Comparison of ENCODE assay signal across 12 cellular contexts in the genomic region with DNA sequence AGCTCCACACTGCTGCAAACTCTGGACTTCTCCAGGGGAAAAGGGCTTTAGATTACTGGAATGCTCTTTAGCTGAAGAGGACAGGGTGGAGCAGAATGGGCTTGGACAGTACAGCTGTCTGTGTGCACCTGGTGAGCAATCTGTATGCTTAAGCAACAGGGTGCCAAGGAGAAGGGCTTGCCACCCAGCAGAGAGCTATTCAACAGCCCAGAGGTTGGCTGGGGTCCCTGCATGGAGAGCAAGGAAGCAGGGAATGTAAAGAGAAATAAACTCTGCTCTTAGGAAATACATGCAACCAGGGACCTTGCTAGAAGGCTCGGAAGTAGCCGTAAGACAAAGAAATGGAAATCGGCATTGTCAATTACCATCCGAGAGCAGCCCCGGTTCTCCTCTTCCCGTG. TPM values are rescaled to one million over a fixed set of nuclear protein-coding genes. Genes with fewer than 3 reads are reported as not detected.
A peak's percentile ranks its signal among the peaks of the same experiment; 100 is the strongest.
DNase-seq lines count a peak whose midpoint lies in the region; ATAC-seq and TF ChIP-seq lines count a peak whose summit lies in the region.
"Had no signal": no experiment of that assay in that cellular context is flagged by ENCODE, and none has a peak within 500 bp of the region (broad histone marks: within the 10 kb centered on the region; RNA-seq: fewer than 3 reads in every experiment).

No MANE protein-coding gene starts in this region.

- H3K9me3 ChIP-seq in lung (ENCODE audit: control insufficient read depth in 2 of 2, insufficient read depth in 1 of 2, low read length in 1 of 2) = peaks cover 0 to 1% of the 10 kb centered on the region in 2 donors

- H3K56ac ChIP-seq in mesendoderm (ENCODE audit: low read length) = no peak overlapping the region

- H3K4me3 ChIP-seq in lung (no peak overlapping the region), mesendoderm (ENCODE audit: low read length) (no peak overlapping the region)

- H2BK15ac ChIP-seq in mesendoderm (replicated peaks; ENCODE audit: low read depth) = no peak overlapping the region

- H3K27me3 ChIP-seq in lung (ENCODE audit: control insufficient read depth, insufficient read depth) (no peaks in the 10 kb centered on the region), mesendoderm (ENCODE audit: insufficient read depth, low read length, poor library complexity) (no peaks in the 10 kb centered on the region)

- DNase-seq in DMS153 treated with DMSO at 0.1 percent for 48 hours (lab: John Stamatoyannopoulos, UW; ENCODE audit: unreplicated experiment) = peak; percentile 48
- DNase-seq in NCI-H2029 (lab: John Stamatoyannopoulos, UW) = peak; percentile 82
- peak; percentile 62 for DNase-seq in brain pericyte (ENCODE audit: low read depth, low spot score)
- DNase-seq in lung (ENCODE audit: low spot score) = peak; percentile 60
- no peak for DNase-seq in AML-193 (lab: John Stamatoyannopoulos, UW)
- no peak for DNase-seq in mesendoderm
- DNase-seq in NCI-H446 treated with DMSO at 0.1 percent for 48 hours (lab: John Stamatoyannopoulos, UW) = no peak
- no peak for DNase-seq in NOMO-1 treated with dmso at 0.1 percent for 144 hours (lab: John Stamatoyannopoulos, UW; ENCODE audit: unreplicated experiment)
- DNase-seq: activated CD4-positive, alpha-beta T cell treated with anti-CD3 and anti-CD28 coated beads for 48 hours; small intestine; T-cell had no signal

- peaks cover 5 to 12% of the 10 kb centered on the region in 2 donors for H3K4me1 ChIP-seq in lung (ENCODE audit: control insufficient read depth in 2 of 2, insufficient read depth in 2 of 2, low read length in 2 of 2)
- H3K4me1 ChIP-seq in mesendoderm (ENCODE audit: control insufficient read depth, low read depth, low read length) = no peaks in the 10 kb centered on the region

- H3K18ac ChIP-seq in mesendoderm (ENCODE audit: low read length) = no peak overlapping the region

- H3K79me2 ChIP-seq in mesendoderm (ENCODE audit: control insufficient read depth, insufficient read depth, low read length) = no peaks in the 10 kb centered on the region

- H3K4ac ChIP-seq in mesendoderm (ENCODE audit: low read depth, low read length) = no peak overlapping the region

- no peak overlapping the region for H4K8ac ChIP-seq in mesendoderm (ENCODE audit: low read depth, low read length)

- peak; percentile 39 for ATAC-seq in lung (ENCODE audit: insufficient read depth, low FRiP score)
- ATAC-seq: HCT116, T-cell had no signal

- H2AK5ac ChIP-seq in mesendoderm (ENCODE audit: low read length) = no peak overlapping the region

- no peak overlapping the region for H4K5ac ChIP-seq in mesendoderm (ENCODE audit: low read length)

- no peak overlapping the region for H3K9ac ChIP-seq in mesendoderm (ENCODE audit: low read length)

- no peak for TF ChIP-seq CTCF in lung (IDR thresholded peaks at IDR 0.05; ENCODE audit: control extremely low read depth, extremely low read depth)

- H3K4me2 ChIP-seq in mesendoderm (ENCODE audit: low read length) = no peak overlapping the region

- no peaks in the 10 kb centered on the region for H3K79me1 ChIP-seq in mesendoderm (ENCODE audit: low read length)

- H3K23ac ChIP-seq in mesendoderm (ENCODE audit: low read length) = no peak overlapping the region

- peak overlapping the region in 1 of 2 donors; percentile 43 for H3K27ac ChIP-seq in lung (ENCODE audit: low read depth in 1 of 2, low read length in 1 of 2)
- H3K27ac ChIP-seq in mesendoderm (ENCODE audit: low read depth, low read length) = no peak overlapping the region

- H3K36me3 ChIP-seq in lung (ENCODE audit: control insufficient read depth in 2 of 2, insufficient read depth in 2 of 2, low read length in 2 of 2) (peaks cover 3 to 42% of the 10 kb centered on the region in 2 donors), mesendoderm (ENCODE audit: control insufficient read depth, insufficient read depth, low read length) (peaks cover 1% of the 10 kb centered on the region)

- 55 to 75% methylated on average over 6 of the region's 6 CpGs for WGBS in lung, 2 donors
- WGBS in mesendoderm (ENCODE audit: extremely low coverage, insufficient coverage, low lambda C conversion rate) = no CpG with 5 or more reads among the region's 6 CpGs

- H2BK5ac ChIP-seq in mesendoderm (ENCODE audit: low read length) = no peak overlapping the region

- H2BK120ac ChIP-seq in mesendoderm (ENCODE audit: low read depth, low read length) = no peak overlapping the region

RNA-seq across cellular contexts. Expression of a gene that starts 53.0 kb away (rescaled TPM):
- total RNA-seq in lung = 100 to 1,000 TPM; 117 to 227 TPM
- polyA plus RNA-seq in lung = 10 to 100 TPM; 36.4 to 93.5 TPM
- polyA plus RNA-seq in mesendoderm (2013, experiment 1 of 2) = 122 TPM
- polyA plus RNA-seq in mesendoderm (2013, experiment 2 of 2) = 119 TPM

Comparison
In these comparisons a context has a peak if more than half of its experiments do, and no peak if none do; other contexts are left out.
1. DNase-seq: peak in DMS153 treated with DMSO at 0.1 percent for 48 hours (single experiment), NCI-H2029 (single experiment), brain pericyte (single experiment) and lung (single experiment); none in AML-193 (0 of 2), mesendoderm (single experiment), NCI-H446 treated with DMSO at 0.1 percent for 48 hours (single experiment) and NOMO-1 treated with dmso at 0.1 percent for 144 hours (single experiment).